15 cellular contexts compared by ENCODE assay signal in the genomic region with DNA sequence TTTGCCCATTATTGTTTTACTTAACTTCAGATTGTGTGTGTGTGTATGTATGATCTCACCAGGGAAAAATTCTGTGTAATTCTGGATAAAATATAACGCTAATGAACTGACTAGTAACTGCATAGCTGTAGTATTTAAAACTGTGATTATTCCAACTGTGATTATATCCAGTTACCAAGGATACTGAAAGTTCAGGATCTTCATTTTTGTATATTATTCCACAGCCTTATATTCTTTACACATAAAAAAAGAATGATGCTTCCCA. TPM values are rescaled to one million over a fixed set of nuclear protein-coding genes. Genes with fewer than 3 reads are reported as not detected.
A peak's percentile ranks its signal among the peaks of the same experiment; 100 is the strongest.
DNase-seq lines count a peak whose midpoint lies in the region; ATAC-seq and TF ChIP-seq lines count a peak whose summit lies in the region.
"Had no signal": no experiment of that assay in that cellular context is flagged by ENCODE, and none has a peak within 500 bp of the region (broad histone marks: within the 10 kb centered on the region; RNA-seq: fewer than 3 reads in every experiment).

No MANE protein-coding gene starts in this region.

- TF ChIP-seq CTCF in omental fat pad (IDR thresholded peaks at IDR 0.05), result no peak

- no peaks in the 10 kb centered on the region for H3K9me3 ChIP-seq in adipocyte (ENCODE audit: control insufficient read depth, low read length)

- H3K36me3 ChIP-seq in adipocyte (ENCODE audit: control insufficient read depth, insufficient read depth, low read length, severe bottlenecking), result no peaks in the 10 kb centered on the region

- H3K4me1 ChIP-seq in adipocyte (ENCODE audit: control insufficient read depth, insufficient read depth, low read length), result peaks cover 24% of the 10 kb centered on the region

- H3K4me3 ChIP-seq in adipocyte (ENCODE audit: low read length) (peak overlapping the region; percentile 98), skin epidermis (peak overlapping the region; percentile 31 to 51 (median 40))

- no peaks in the 10 kb centered on the region for H3K27me3 ChIP-seq in adipocyte (replicated peaks; ENCODE audit: control insufficient read depth, insufficient read depth, low read length)

- H3K27ac ChIP-seq in skin epidermis (peak overlapping the region in 10 of 21 experiments; percentile 3 to 94 (median 33)), substantia nigra (ENCODE audit: low read depth, low read length, poor library complexity, severe bottlenecking) (no peak overlapping the region)

- DNase-seq in ELR (ENCODE audit: low read depth) (peak; percentile 80), adipocyte (ENCODE audit: low read depth) (peak; percentile 62), fibroblast of peridontal ligament (ENCODE audit: extremely low read depth) (peak; percentile 71), COLO668 (lab: John Stamatoyannopoulos, UW; ENCODE audit: unreplicated experiment) (no peak), substantia nigra (lab: John Stamatoyannopoulos, UW) (no peak), omental fat pad (ENCODE audit: low spot score) (no peak), NCI-H2196 (lab: John Stamatoyannopoulos, UW; ENCODE audit: unreplicated experiment) (no peak)
- DNase-seq: activated CD4-positive, alpha-beta T cell treated with anti-CD3 and anti-CD28 coated beads for 4 hours; activated T-cell treated with anti-CD3 and anti-CD28 coated beads, Interleukin-2, amount 50 U/mL, for 4 hours; mesendoderm had no signal

- no peak for ATAC-seq in omental fat pad (ENCODE audit: low FRiP score)
- ATAC-seq: activated T-cell treated with anti-CD3 and anti-CD28 coated beads, Interleukin-2, amount 50 U/mL, for 4 hours had no signal

- H3K9ac ChIP-seq in adipocyte (ENCODE audit: low read length), result peak overlapping the region; percentile 98

RNA-seq across cellular contexts. Expression of a gene that starts 2.9 kb away (rescaled TPM):
- 10 to 100 TPM in 2 of 4 donors, 1 to 10 TPM in 2; 5.4 to 14.8 (median 9.9) TPM for total RNA-seq in omental fat pad

RNA-seq across cellular contexts. Expression of a gene that starts 30.7 kb away (rescaled TPM):
- total RNA-seq in omental fat pad, result not detected
- total RNA-seq: activated T-cell treated with anti-CD3 and anti-CD28 coated beads, Interleukin-2, amount 50 U/mL, for 4 hours; frontal cortex; posterior vena cava; T-helper 2 cell treated with Interferon-gamma antibody and Interleukin-4, amounts not matched to agents 100 ng/mL and 5 ng/mL, for 36 hours; temporal lobe had no signal

Comparison
In these comparisons a context has a peak if more than half of its experiments do, and no peak if none do; other contexts are left out.
1. DNase-seq: peak in ELR (single experiment), adipocyte (single experiment) and fibroblast of peridontal ligament (single experiment); none in COLO668 (single experiment), substantia nigra (0 of 49), omental fat pad (single experiment) and NCI-H2196 (single experiment).